Comparison of ENCODE assay signal across 1 cellular context in genomic region chr1:202642619-202643291, GRCh38.
TF ChIP-seq lines count a peak whose summit lies in the region.

No MANE protein-coding gene starts in this region.

TF ChIP-seq in GM23338, 12 proteins besides CTCF, POLR2A, EP300 and RAD21 (continued from another document):
- TF ChIP-seq ZNF462 (CRISPR knock-in tag; IDR thresholded peaks at IDR 0.05) (no peak), ETS1 (IDR thresholded peaks at IDR 0.05) (no peak), POLR2AphosphoS5 (IDR thresholded peaks at IDR 0.05; ENCODE audit: low read depth) (no peak), ZNF114 (CRISPR knock-in tag; IDR thresholded peaks at IDR 0.05) (no peak), NANOG (IDR thresholded peaks at IDR 0.05; ENCODE audit: borderline replicate concordance) (no peak), CREB1 (CRISPR knock-in tag; IDR thresholded peaks at IDR 0.05; ENCODE audit: low read depth) (no peak), REST (IDR thresholded peaks at IDR 0.05; ENCODE audit: unreplicated experiment) (no peak), JUNB (IDR thresholded peaks at IDR 0.05; ENCODE audit: unreplicated experiment) (no peak), EZH2 (IDR thresholded peaks at IDR 0.05; ENCODE audit: low read depth, unreplicated experiment) (no peak), EZH2phosphoT487 (IDR thresholded peaks at IDR 0.05; ENCODE audit: unreplicated experiment) (no peak), STAT1 (IDR thresholded peaks at IDR 0.05; ENCODE audit: unreplicated experiment) (no peak)
TF ChIP-seq in GM23338: peak in this region for 0.
